ENCODE assay signal across 1 cellular context in the genomic region with DNA sequence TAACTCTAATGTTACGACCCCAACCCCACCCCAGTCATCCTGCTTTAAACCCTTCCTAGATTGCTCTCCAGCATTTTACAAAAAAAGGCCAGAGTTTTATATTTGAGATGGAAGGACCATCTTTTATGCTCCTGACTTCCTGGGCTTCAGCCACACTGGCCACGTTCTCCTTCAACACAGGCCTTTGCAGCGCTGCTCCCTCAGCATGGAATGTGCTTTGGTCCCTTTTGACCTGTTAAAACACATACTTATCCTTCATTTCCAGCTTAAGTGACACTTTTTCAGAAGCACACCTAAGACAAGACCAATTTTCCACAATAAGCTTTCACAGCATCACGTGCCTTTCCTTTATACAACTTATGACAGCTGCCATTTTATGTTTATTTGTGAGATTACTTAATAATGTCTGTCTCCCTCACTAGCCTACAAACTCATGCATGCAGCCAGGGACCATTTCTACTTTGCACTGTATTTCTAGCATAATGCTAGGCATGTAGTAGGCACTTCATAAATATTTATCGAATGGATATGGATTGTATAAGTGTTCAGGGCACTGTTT.
TF ChIP-seq lines count a peak whose summit lies in the region.

No MANE protein-coding gene starts in this region.

TF ChIP-seq in GM12891, 5 proteins besides CTCF, POLR2A, EP300 and RAD21 (continued from another document):
- TF ChIP-seq TAF1 (IDR thresholded peaks at IDR 0.05; ENCODE audit: low read depth, low read length) (no peak), POLR2AphosphoS5 (IDR thresholded peaks at IDR 0.05; ENCODE audit: low read depth, low read length) (no peak)
